Comparison of ENCODE assay signal across 14 cellular contexts in genomic region chr9:110440161-110440560, GRCh38.
DNase-seq lines count a peak whose midpoint lies in the region; ATAC-seq and TF ChIP-seq lines count a peak whose summit lies in the region.
"Had no signal": no experiment of that assay in that cellular context is flagged by ENCODE, and none has a peak within 500 bp of the region (broad histone marks: within the 10 kb centered on the region; RNA-seq: fewer than 3 reads in every experiment).

No MANE protein-coding gene starts in this region.

- DNase-seq in A172 (ENCODE audit: low spot score) (peak; percentile 25), GM23248 (peak; percentile 94), astrocyte of the hippocampus (ENCODE audit: low read depth, low spot score) (peak; percentile 44), fibroblast of the conjunctiva (ENCODE audit: low read depth) (peak; percentile 65), KBM-7 (no peak), lower lobe of right lung (no peak), NCI-H524 treated with DMSO at 0.1 percent for 48 hours (lab: John Stamatoyannopoulos, UW) (no peak)
- no peak for DNase-seq in stimulated activated CD8-positive, alpha-beta memory T cell treated with anti-CD3 and anti-CD28 coated beads, Interleukin-4, amount 100 ng/mL, for 48 hours
- DNase-seq: effector CD8-positive, alpha-beta T cell; heart right ventricle; NCI-H2081 treated with DMSO at 0.1 percent for 48 hours; SW 1271 had no signal

- no peaks in the 10 kb centered on the region for H3K9me3 ChIP-seq in GM23248 (ENCODE audit: low read depth)
- no peaks in the 10 kb centered on the region for H3K9me3 ChIP-seq in lower lobe of right lung
- H3K9me3 ChIP-seq: A549, heart right ventricle had no signal

- no peaks in the 10 kb centered on the region for H3K79me2 ChIP-seq in GM23248 (ENCODE audit: insufficient read depth)

- H3K4me1 ChIP-seq in GM23248 (ENCODE audit: insufficient read depth): peaks cover 50% of the 10 kb centered on the region
- H3K4me1 ChIP-seq in lower lobe of right lung: no peaks in the 10 kb centered on the region
- H3K4me1 ChIP-seq: heart right ventricle had no signal

- no peak for TF ChIP-seq CTCF in lower lobe of right lung (IDR thresholded peaks at IDR 0.05)

- in situ Hi-C loops in GM23248 (cut with MboI) (no loop called here), KBM-7 (cut with MboI; ENCODE audit: low pct_unique_long_range_greater_than_20kb, low sequenced_read_pairs) (no loop called here)

- H2AFZ ChIP-seq in GM23248: no peak overlapping the region
- H2AFZ ChIP-seq: GM23338 had no signal

- no peaks in the 10 kb centered on the region for H3K9me2 ChIP-seq in GM23248 (ENCODE audit: insufficient read depth)

- H4K20me1 ChIP-seq in GM23248 (ENCODE audit: insufficient read depth): no peaks in the 10 kb centered on the region

- H3K27ac ChIP-seq in GM23248: peak overlapping the region; percentile 62
- no peak overlapping the region for H3K27ac ChIP-seq in lower lobe of right lung
- H3K27ac ChIP-seq: heart right ventricle had no signal

- H3K36me3 ChIP-seq in GM23248 (ENCODE audit: low read depth): peaks cover 7% of the 10 kb centered on the region
- no peaks in the 10 kb centered on the region for H3K36me3 ChIP-seq in lower lobe of right lung

- H3K27me3 ChIP-seq in GM23248 (replicated peaks; ENCODE audit: insufficient read depth) (no peaks in the 10 kb centered on the region), lower lobe of right lung (ENCODE audit: low read depth) (no peaks in the 10 kb centered on the region)
- H3K27me3 ChIP-seq: heart right ventricle had no signal

- 1% methylated on average over 4 of the region's 4 CpGs for WGBS in GM23248 (ENCODE audit: low coverage in 1 of 2, low lambda C conversion rate in 2 of 2, missing lambda C conversion rate in 2 of 2), 2 experiments

- peak overlapping the region; percentile 69 for H3K4me2 ChIP-seq in GM23248 (ENCODE audit: unreplicated experiment)
- H3K4me2 ChIP-seq: A549, GM23338 had no signal

- H3K9ac ChIP-seq in GM23248: 0 out of 2 replicates have a peak overlapping the region, but pooled peaks have one; percentile 14

- intact Hi-C loops in lower lobe of right lung (cut with DNase I): no loop called here

- H3F3A ChIP-seq in GM23248 (ENCODE audit: insufficient read depth): peaks cover 51% of the 10 kb centered on the region

- peak overlapping the region; percentile 34 for H3K4me3 ChIP-seq in GM23248
- no peak overlapping the region for H3K4me3 ChIP-seq in lower lobe of right lung
- H3K4me3 ChIP-seq: A549, GM23338, heart right ventricle had no signal

- no peak for ATAC-seq in lower lobe of right lung
- ATAC-seq: A549, GM23338, heart right ventricle had no signal

Comparison
In these comparisons a context has a peak if more than half of its experiments do, and no peak if none do; other contexts are left out.
1. DNase-seq: peak in A172 (single experiment), GM23248 (single experiment), astrocyte of the hippocampus (single experiment) and fibroblast of the conjunctiva (single experiment); none in KBM-7 (single experiment), lower lobe of right lung (single experiment), stimulated activated CD8-positive, alpha-beta memory T cell treated with anti-CD3 and anti-CD28 coated beads, Interleukin-4, amount 100 ng/mL, for 48 hours (single experiment) and NCI-H524 treated with DMSO at 0.1 percent for 48 hours (single experiment).